6 cellular contexts compared by ENCODE assay signal in genomic region chr22:19143967-19144400, GRCh38. TPM values are rescaled to one million over a fixed set of nuclear protein-coding genes. Genes with fewer than 3 reads are reported as not detected.
DNase-seq lines count a peak whose midpoint lies in the region; ATAC-seq and TF ChIP-seq lines count a peak whose summit lies in the region.

No MANE protein-coding gene starts in this region.

- H3K27me3 ChIP-seq in Karpas-422 (ENCODE audit: low read length) = no peaks in the 10 kb centered on the region

- peak; percentile 52 for DNase-seq in AG20443 (ENCODE audit: low spot score)
- peak; percentile 71 for DNase-seq in Karpas-422
- no peak for DNase-seq in coronary artery (ENCODE audit: low spot score)
- DNase-seq in renal cortical epithelial cell (ENCODE audit: low read depth) = peak; percentile 3
- DNase-seq in COLO829 (ENCODE audit: low spot score) = no peak

- no peaks in the 10 kb centered on the region for H3K9me2 ChIP-seq in Karpas-422 (replicated peaks; ENCODE audit: insufficient read depth, low read length)

- H3K79me2 ChIP-seq in Karpas-422 (ENCODE audit: low read length) = peaks cover 15% of the 10 kb centered on the region

- TF ChIP-seq CTCF in coronary artery (IDR thresholded peaks at IDR 0.05) = no peak

- H3K27ac ChIP-seq in Karpas-422 (ENCODE audit: low read length) = no peak overlapping the region
- H3K27ac ChIP-seq in coronary artery = peak overlapping the region; percentile 56 to 90

- H3K36me3 ChIP-seq in Karpas-422 (ENCODE audit: insufficient read depth, low read length) = peaks cover 16% of the 10 kb centered on the region; the same call in 1 of the 2 replicates

- H4K20me1 ChIP-seq in Karpas-422 (ENCODE audit: insufficient read depth, low read depth, low read length) = no peaks in the 10 kb centered on the region

- H3K4me1 ChIP-seq in Karpas-422 (ENCODE audit: low read length) = peaks cover 14% of the 10 kb centered on the region

- H3K9me3 ChIP-seq in Karpas-422 (ENCODE audit: low read length) = no peaks in the 10 kb centered on the region

- H3K4me3 ChIP-seq in Karpas-422 (ENCODE audit: low read length) (peak overlapping the region; percentile 99), coronary artery (peak overlapping the region; percentile 92)

- peak overlapping the region; percentile 95 for H3K4me2 ChIP-seq in Karpas-422 (ENCODE audit: low read depth, low read length, poor library complexity, severe bottlenecking)

- ATAC-seq in HG02623 (IDR thresholded peaks at IDR 0.05; ENCODE audit: unreplicated experiment) = no peak

- peak overlapping the region; percentile 95 for H3K9ac ChIP-seq in Karpas-422 (ENCODE audit: low read length)

- H2AFZ ChIP-seq in Karpas-422 (ENCODE audit: low read length) = no peak overlapping the region

RNA-seq across cellular contexts. Expression of gene ESS2, which starts 0.5 kb away (rescaled TPM):
- total RNA-seq in Karpas-422 (2014; rRNA removed; shearing (Covaris generic); ENCODE audit: low replicate concordance) = 3.5 and 7.8 TPM in 2 replicates
- total RNA-seq in renal cortical epithelial cell = 12.9 and 13.2 TPM in 2 replicates

RNA-seq across cellular contexts. Expression of gene GSC2, which starts 6.1 kb away (rescaled TPM):
- total RNA-seq in Karpas-422 (2014; rRNA removed; shearing (Covaris generic); ENCODE audit: low replicate concordance) = not detected in 2 replicates
- total RNA-seq in renal cortical epithelial cell = not detected in 2 replicates

RNA-seq across cellular contexts. Expression of gene TSSK2, which starts 12.9 kb away (rescaled TPM):
- total RNA-seq in Karpas-422 (2014; rRNA removed; shearing (Covaris generic); ENCODE audit: low replicate concordance) = not detected in 2 replicates
- not detected in 2 replicates for total RNA-seq in renal cortical epithelial cell

RNA-seq across cellular contexts. Expression of gene DGCR2, which starts 21.8 kb away (rescaled TPM):
- total RNA-seq in Karpas-422 (2014; rRNA removed; shearing (Covaris generic); ENCODE audit: low replicate concordance) = 18.6 and 31.1 TPM in 2 replicates
- total RNA-seq in renal cortical epithelial cell = 73.8 and 131 TPM in 2 replicates

RNA-seq across cellular contexts. Expression of gene SLC25A1, which starts 34.6 kb away (rescaled TPM):
- total RNA-seq in Karpas-422 (2014; rRNA removed; shearing (Covaris generic); ENCODE audit: low replicate concordance) = 163 and 270 TPM in 2 replicates
- total RNA-seq in renal cortical epithelial cell = 175 and 192 TPM in 2 replicates

Comparison
In these comparisons a context has a peak if more than half of its experiments do, and no peak if none do; other contexts are left out.
1. DNase-seq: peak in AG20443 (single experiment), Karpas-422 (single experiment) and renal cortical epithelial cell (single experiment); none in coronary artery (single experiment) and COLO829 (single experiment).